1 cellular context compared by ENCODE assay signal in the genomic region with DNA sequence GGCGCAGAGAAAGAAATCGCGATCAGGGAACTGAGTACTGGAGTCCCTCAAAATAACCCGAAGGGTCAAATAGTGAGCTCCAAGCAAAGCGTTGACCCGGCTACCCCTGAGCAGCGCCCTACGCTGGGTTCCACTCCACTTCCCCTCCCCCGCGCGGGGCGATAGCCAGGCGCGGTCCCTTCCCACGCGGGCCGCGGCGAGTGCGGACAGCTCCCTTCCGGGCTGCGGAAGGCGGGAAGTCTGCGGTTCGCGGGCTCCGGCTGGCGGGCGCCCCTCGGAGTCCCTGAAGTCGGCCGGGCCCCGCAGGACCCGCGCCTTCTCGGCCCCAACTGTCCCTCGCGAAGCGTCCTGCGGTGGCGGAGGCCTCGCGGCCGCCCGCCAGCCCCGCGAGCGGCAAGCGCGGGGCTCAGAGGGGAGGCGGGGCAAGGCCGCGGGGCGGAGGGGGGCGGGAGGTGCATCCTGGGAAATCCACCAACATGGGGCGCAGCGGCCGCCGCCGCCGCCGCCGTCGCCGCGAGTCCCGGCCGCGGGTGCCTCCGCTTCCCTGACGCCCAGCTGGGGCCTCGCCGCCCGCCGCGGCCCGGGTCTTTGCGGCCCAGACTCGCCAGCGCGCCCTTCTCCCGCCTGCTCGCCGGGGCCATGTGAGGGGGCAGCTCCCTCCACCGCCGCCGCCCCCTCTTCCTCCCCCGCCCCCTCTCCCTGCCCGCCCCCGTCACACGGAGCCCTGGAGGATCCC.
TF ChIP-seq lines count a peak whose summit lies in the region.

QSER1 (plus strand) TSS at position 457 of the 736 bp plus-strand sequence. CDS start 315 bp downstream, outside the sequence.

TF ChIP-seq in HepG2, 621 proteins besides CTCF, POLR2A, EP300 and RAD21 (continued from another document and continues in another):
- TF ChIP-seq, protein P1, sequence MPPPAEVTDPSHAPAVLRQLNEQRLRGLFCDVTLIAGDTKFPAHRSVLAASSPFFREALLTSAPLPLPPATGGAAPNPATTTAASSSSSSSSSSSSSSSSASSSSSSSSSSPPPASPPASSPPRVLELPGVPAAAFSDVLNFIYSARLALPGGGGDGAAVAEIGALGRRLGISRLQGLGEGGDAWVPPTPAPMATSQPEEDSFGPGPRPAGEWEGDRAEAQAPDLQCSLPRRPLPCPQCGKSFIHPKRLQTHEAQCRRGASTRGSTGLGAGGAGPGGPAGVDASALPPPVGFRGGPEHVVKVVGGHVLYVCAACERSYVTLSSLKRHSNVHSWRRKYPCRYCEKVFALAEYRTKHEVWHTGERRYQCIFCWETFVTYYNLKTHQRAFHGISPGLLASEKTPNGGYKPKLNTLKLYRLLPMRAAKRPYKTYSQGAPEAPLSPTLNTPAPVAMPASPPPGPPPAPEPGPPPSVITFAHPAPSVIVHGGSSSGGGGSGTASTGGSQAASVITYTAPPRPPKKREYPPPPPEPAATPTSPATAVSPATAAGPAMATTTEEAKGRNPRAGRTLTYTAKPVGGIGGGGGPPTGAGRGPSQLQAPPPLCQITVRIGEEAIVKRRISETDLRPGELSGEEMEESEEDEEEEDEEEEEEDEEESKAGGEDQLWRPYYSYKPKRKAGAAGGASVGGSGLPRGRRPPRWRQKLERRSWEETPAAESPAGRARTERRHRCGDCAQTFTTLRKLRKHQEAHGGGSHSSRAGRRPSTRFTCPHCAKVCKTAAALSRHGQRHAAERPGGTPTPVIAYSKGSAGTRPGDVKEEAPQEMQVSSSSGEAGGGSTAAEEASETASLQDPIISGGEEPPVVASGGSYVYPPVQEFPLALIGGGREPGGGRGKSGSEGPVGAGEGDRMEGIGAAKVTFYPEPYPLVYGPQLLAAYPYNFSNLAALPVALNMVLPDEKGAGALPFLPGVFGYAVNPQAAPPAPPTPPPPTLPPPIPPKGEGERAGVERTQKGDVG (CRISPR knock-in tag; IDR thresholded peaks at IDR 0.05; ENCODE audit: borderline replicate concordance), result no peak
- no peak for TF ChIP-seq ZNF703 (CRISPR knock-in tag; IDR thresholded peaks at IDR 0.05; ENCODE audit: borderline replicate concordance)
- no peak for TF ChIP-seq ZNF138 (CRISPR knock-in tag; IDR thresholded peaks at IDR 0.05; ENCODE audit: low read depth)
- TF ChIP-seq, protein P2, sequence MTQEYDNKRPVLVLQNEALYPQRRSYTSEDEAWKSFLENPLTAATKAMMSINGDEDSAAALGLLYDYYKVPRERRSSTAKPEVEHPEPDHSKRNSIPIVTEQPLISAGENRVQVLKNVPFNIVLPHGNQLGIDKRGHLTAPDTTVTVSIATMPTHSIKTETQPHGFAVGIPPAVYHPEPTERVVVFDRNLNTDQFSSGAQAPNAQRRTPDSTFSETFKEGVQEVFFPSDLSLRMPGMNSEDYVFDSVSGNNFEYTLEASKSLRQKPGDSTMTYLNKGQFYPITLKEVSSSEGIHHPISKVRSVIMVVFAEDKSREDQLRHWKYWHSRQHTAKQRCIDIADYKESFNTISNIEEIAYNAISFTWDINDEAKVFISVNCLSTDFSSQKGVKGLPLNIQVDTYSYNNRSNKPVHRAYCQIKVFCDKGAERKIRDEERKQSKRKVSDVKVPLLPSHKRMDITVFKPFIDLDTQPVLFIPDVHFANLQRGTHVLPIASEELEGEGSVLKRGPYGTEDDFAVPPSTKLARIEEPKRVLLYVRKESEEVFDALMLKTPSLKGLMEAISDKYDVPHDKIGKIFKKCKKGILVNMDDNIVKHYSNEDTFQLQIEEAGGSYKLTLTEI (CRISPR knock-in tag; conservative IDR thresholded peaks at IDR 0.05), result no peak
- no peak for TF ChIP-seq ZNF788 (CRISPR knock-in tag; IDR thresholded peaks at IDR 0.05; ENCODE audit: borderline replicate concordance)
- TF ChIP-seq CENPBD1 (CRISPR knock-in tag; IDR thresholded peaks at IDR 0.05; ENCODE audit: borderline replicate concordance, low read depth), result no peak
- TF ChIP-seq KAT7 (CRISPR knock-in tag; IDR thresholded peaks at IDR 0.05; ENCODE audit: borderline replicate concordance), result peak; percentile 52; the same call in 1 of the 2 replicates
- TF ChIP-seq, protein P3, sequence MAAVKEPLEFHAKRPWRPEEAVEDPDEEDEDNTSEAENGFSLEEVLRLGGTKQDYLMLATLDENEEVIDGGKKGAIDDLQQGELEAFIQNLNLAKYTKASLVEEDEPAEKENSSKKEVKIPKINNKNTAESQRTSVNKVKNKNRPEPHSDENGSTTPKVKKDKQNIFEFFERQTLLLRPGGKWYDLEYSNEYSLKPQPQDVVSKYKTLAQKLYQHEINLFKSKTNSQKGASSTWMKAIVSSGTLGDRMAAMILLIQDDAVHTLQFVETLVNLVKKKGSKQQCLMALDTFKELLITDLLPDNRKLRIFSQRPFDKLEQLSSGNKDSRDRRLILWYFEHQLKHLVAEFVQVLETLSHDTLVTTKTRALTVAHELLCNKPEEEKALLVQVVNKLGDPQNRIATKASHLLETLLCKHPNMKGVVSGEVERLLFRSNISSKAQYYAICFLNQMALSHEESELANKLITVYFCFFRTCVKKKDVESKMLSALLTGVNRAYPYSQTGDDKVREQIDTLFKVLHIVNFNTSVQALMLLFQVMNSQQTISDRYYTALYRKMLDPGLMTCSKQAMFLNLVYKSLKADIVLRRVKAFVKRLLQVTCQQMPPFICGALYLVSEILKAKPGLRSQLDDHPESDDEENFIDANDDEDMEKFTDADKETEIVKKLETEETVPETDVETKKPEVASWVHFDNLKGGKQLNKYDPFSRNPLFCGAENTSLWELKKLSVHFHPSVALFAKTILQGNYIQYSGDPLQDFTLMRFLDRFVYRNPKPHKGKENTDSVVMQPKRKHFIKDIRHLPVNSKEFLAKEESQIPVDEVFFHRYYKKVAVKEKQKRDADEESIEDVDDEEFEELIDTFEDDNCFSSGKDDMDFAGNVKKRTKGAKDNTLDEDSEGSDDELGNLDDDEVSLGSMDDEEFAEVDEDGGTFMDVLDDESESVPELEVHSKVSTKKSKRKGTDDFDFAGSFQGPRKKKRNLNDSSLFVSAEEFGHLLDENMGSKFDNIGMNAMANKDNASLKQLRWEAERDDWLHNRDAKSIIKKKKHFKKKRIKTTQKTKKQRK (IDR thresholded peaks at IDR 0.05; ENCODE audit: low read length), result no peak
- no peak for TF ChIP-seq NFAT5 (CRISPR knock-in tag; IDR thresholded peaks at IDR 0.05)
- TF ChIP-seq DMTF1 (CRISPR knock-in tag; IDR thresholded peaks at IDR 0.05), result no peak
- TF ChIP-seq, protein P4, sequence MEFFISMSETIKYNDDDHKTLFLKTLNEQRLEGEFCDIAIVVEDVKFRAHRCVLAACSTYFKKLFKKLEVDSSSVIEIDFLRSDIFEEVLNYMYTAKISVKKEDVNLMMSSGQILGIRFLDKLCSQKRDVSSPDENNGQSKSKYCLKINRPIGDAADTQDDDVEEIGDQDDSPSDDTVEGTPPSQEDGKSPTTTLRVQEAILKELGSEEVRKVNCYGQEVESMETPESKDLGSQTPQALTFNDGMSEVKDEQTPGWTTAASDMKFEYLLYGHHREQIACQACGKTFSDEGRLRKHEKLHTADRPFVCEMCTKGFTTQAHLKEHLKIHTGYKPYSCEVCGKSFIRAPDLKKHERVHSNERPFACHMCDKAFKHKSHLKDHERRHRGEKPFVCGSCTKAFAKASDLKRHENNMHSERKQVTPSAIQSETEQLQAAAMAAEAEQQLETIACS (CRISPR knock-in tag; IDR thresholded peaks at IDR 0.05), result no peak
- TF ChIP-seq CHCHD3 (CRISPR knock-in tag; IDR thresholded peaks at IDR 0.05), result no peak
- TF ChIP-seq HNRNPLL (IDR thresholded peaks at IDR 0.05; ENCODE audit: low read depth, low read length, poor library complexity, severe bottlenecking), result peak; percentile 55
- TF ChIP-seq ZNF343 (CRISPR knock-in tag; IDR thresholded peaks at IDR 0.05), result no peak
- peak; percentile 58; the same call in 1 of the 2 replicates for TF ChIP-seq MTA1 (CRISPR knock-in tag; IDR thresholded peaks at IDR 0.05; ENCODE audit: borderline replicate concordance)
- 0 out of 2 replicates have a peak, but pooled peaks have one; percentile 59 for TF ChIP-seq FLYWCH1 (CRISPR knock-in tag; IDR thresholded peaks at IDR 0.05)
- TF ChIP-seq TFDP2 (CRISPR knock-in tag; IDR thresholded peaks at IDR 0.05), result peak; percentile 81
- TF ChIP-seq SNAPC4 (CRISPR knock-in tag; IDR thresholded peaks at IDR 0.05), result no peak
- no peak for TF ChIP-seq KDM5A (IDR thresholded peaks at IDR 0.05; ENCODE audit: borderline replicate concordance, low read length)
- TF ChIP-seq PRPF4 (IDR thresholded peaks at IDR 0.05; ENCODE audit: low read depth, low read length, poor library complexity, severe bottlenecking), result no peak
